Comparison of ENCODE assay signal across 22 cellular contexts in genomic region chr12:52452101-52452500, GRCh38. TPM values are rescaled to one million over a fixed set of nuclear protein-coding genes. Genes with fewer than 3 reads are reported as not detected.
DNase-seq lines count a peak whose midpoint lies in the region; ATAC-seq, FAIRE-seq and TF ChIP-seq lines count a peak whose summit lies in the region.
"Had no signal": no experiment of that assay in that cellular context is flagged by ENCODE, and none has a peak within 500 bp of the region (broad histone marks: within the 10 kb centered on the region; RNA-seq: fewer than 3 reads in every experiment).

TSS of gene KRT6B (minus strand) at chr12:52452146. CDS start at chr12:52452078, 68 bp downstream.

- H3K4me1 ChIP-seq in body of pancreas (no peaks in the 10 kb centered on the region), pancreas (no peaks in the 10 kb centered on the region), BE2C (no peaks in the 10 kb centered on the region)
- H3K4me1 ChIP-seq: BLaER1 had no signal

- ATAC-seq in body of pancreas (peak; percentile 21), esophagus mucosa (peak; percentile 86), pancreas (peak in 3 of 4 donors; percentile 23 to 30 (median 26)), GM21360 (IDR thresholded peaks at IDR 0.05; ENCODE audit: unreplicated experiment) (no peak)
- ATAC-seq: GM23338 had no signal

- no peak for TF ChIP-seq CTCF in body of pancreas (IDR thresholded peaks at IDR 0.05)
- TF ChIP-seq CTCF in pancreas (IDR thresholded peaks at IDR 0.05) = no peak
- TF ChIP-seq CTCF in BE2C (IDR thresholded peaks at IDR 0.05; ENCODE audit: low read depth, low read length) = no peak

- DNase-seq in COLO829 (ENCODE audit: low spot score) (peak; percentile 42), body of pancreas (no peak), pancreas (no peak), BE2C (no peak), NAMALWA (ENCODE audit: low spot score) (no peak), NCI-H524 (lab: John Stamatoyannopoulos, UW) (no peak)
- DNase-seq: CD8-positive, alpha-beta memory T cell; DMS 273 treated with DMSO at 0.1 percent for 48 hours; HFFc6; MM.1S; NCI-H1105 treated with DMSO at 0.1 percent for 48 hours; NCI-H187; NCI-H82 had no signal

- no peaks in the 10 kb centered on the region for H3K9me3 ChIP-seq in body of pancreas
- no peaks in the 10 kb centered on the region for H3K9me3 ChIP-seq in pancreas
- no peaks in the 10 kb centered on the region for H3K9me3 ChIP-seq in BE2C
- H3K9me3 ChIP-seq: BLaER1, SJSA1 had no signal

- H3K36me3 ChIP-seq in body of pancreas (replicated peaks in 1 of 2; ENCODE audit: insufficient read depth in 1 of 2, low read depth in 2 of 2) = no peaks in the 10 kb centered on the region
- H3K36me3 ChIP-seq in pancreas = no peaks in the 10 kb centered on the region
- no peaks in the 10 kb centered on the region for H3K36me3 ChIP-seq in BE2C
- H3K36me3 ChIP-seq: BLaER1, SJSA1 had no signal

- intact Hi-C loops in body of pancreas (cut with DNase I) = no loop called here
- intact Hi-C loops in pancreas (cut with DNase I) = no loop called here

- no peak for FAIRE-seq in pancreas (lab: Jason Lieb, UNC)

- TF ChIP-seq POLR2A in body of pancreas (IDR thresholded peaks at IDR 0.05) = no peak

- WGBS in body of pancreas, 2 donors = 60 to 77% methylated on average over 6 of the region's 6 CpGs
- 74 to 79% methylated on average over 6 of the region's 6 CpGs for WGBS in pancreas, 2 donors

- H3K4me3 ChIP-seq in body of pancreas (no peak within 1 kb of the TSS), pancreas (no peak within 1 kb of the TSS), BE2C (ENCODE audit: low read depth, low read length) (no peak within 1 kb of the TSS)
- H3K4me3 ChIP-seq: BLaER1, GM23338, SJSA1 had no signal

- H3K27ac ChIP-seq in body of pancreas (peak within 1 kb of the TSS in 2 of 4 donors; percentile 24 to 41), pancreas (no peak within 1 kb of the TSS)
- H3K27ac ChIP-seq: 22Rv1, BLaER1, SJSA1 had no signal

- H3K27me3 ChIP-seq in body of pancreas (no peaks in the 10 kb centered on the region), pancreas (no peaks in the 10 kb centered on the region), BE2C (peaks cover 32% of the 10 kb centered on the region)
- H3K27me3 ChIP-seq: BLaER1 had no signal

RNA-seq across cellular contexts. Expression of gene KRT6B, which starts in this region (rescaled TPM):
- total RNA-seq in body of pancreas (not detected), esophagus mucosa (2,496 TPM), pancreas (1 to 10 TPM in 2 of 6 donors, under 1 TPM in 3, not detected in 1; 0.08 to 3.6 (median 0.20) TPM)
- polyA plus RNA-seq in pancreas = under 1 TPM in 1 of 2 donors, not detected in 1; 0.23 TPM
- polyA plus RNA-seq in BE2C (2012; ENCODE audit: insufficient read depth, insufficient read length, low read depth) = not detected
- total RNA-seq: CD8-positive, alpha-beta memory T cell; Daoy; GM23338; HFFc6; NCI-H460; RPMI7951; SJSA1 had no signal
- polyA plus RNA-seq: CD8-positive, alpha-beta memory T cell; GM23338 had no signal

Comparison
In these comparisons a context has a peak if more than half of its experiments do, and no peak if none do; other contexts are left out.
1. RNA of gene KRT6B (total RNA-seq): 2,496 TPM in esophagus mucosa (single experiment); 0.08 to 3.6 TPM in pancreas and not detected in body of pancreas; every median in the first group is over 100 times any median in the second.
2. Peak in ATAC-seq in body of pancreas; RNA of the gene not detected or under 1 TPM.